ENCODE assay signal across 20 cellular contexts in the genomic region with DNA sequence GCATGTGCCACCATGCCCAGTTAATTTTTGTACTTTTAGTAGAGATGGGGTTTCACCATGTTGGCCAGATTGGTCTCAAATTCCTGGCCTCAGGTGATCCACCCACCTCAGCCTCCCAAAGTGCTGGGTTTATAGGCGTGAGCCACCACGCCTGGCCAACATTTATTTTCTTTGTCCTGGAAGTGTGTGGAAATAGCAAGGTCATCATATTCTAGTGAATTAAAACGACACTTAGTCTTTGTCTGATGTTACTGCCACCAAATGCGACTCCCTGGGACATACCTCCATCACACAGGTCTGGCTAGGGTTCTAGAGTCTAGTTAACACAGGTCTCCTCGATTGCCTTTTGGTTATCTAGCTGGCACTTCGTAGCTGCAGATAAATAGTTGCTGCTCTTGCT.
DNase-seq lines count a peak whose midpoint lies in the region; ATAC-seq and TF ChIP-seq lines count a peak whose summit lies in the region.
"Had no signal": no experiment of that assay in that cellular context is flagged by ENCODE, and none has a peak within 500 bp of the region (broad histone marks: within the 10 kb centered on the region; RNA-seq: fewer than 3 reads in every experiment).

No MANE protein-coding gene starts in this region.

- H3K9me3 ChIP-seq in DOHH2 (ENCODE audit: control insufficient read depth, insufficient read depth, low read length) (no peaks in the 10 kb centered on the region), T-helper 17 cell (ENCODE audit: control insufficient read depth, low read length, poor library complexity, severe bottlenecking) (no peaks in the 10 kb centered on the region), SK-N-SH (no peaks in the 10 kb centered on the region)
- H3K9me3 ChIP-seq: Peyer's patch, SJCRH30 had no signal

- peak overlapping the region; percentile 69 for H3K4me2 ChIP-seq in DOHH2 (ENCODE audit: low read length)
- no peak overlapping the region for H3K4me2 ChIP-seq in SK-N-SH

- DNase-seq in T-helper 17 cell (no peak), naive B cell (no peak), type B pancreatic cell (ENCODE audit: extremely low spot score, unreplicated experiment) (no peak), SK-N-SH (no peak)
- DNase-seq in activated CD4-positive, alpha-beta T cell treated with anti-CD3 and anti-CD28 coated beads for 4 hours, result no peak
- DNase-seq: CD8-positive, alpha-beta T cell; DMS153; GOT3; NCI-H1105 treated with DMSO at 0.1 percent for 48 hours; NCI-H2081; NCI-H2171; NCI-H345; NCI-H774; SJCRH30 had no signal

- no peak for TF ChIP-seq RAD21 in SK-N-SH (IDR thresholded peaks at IDR 0.05; ENCODE audit: low read length)

- H3K27ac ChIP-seq in DOHH2 (ENCODE audit: low read depth, low read length), result no peak overlapping the region
- H3K27ac ChIP-seq in SK-N-SH (ENCODE audit: low read depth in 2 of 2, low read length in 1 of 2), result no peak overlapping the region
- H3K27ac ChIP-seq: BLaER1, HL-60, SJCRH30 had no signal

- H2AFZ ChIP-seq in SK-N-SH (ENCODE audit: low read depth), result no peak overlapping the region

- CTCF ChIA-PET in SK-N-SH (lab: Yijun Ruan, JAX), result no interaction called here

- TF ChIP-seq CTCF in DOHH2 (IDR thresholded peaks at IDR 0.05; ENCODE audit: low read depth, low read length, poor library complexity, severe bottlenecking) (no peak), type B pancreatic cell (conservative IDR thresholded peaks at IDR 0.05) (no peak), SK-N-SH (IDR thresholded peaks at IDR 0.05) (no peak)

- 79% methylated on average over 6 of the region's 6 CpGs for WGBS in SK-N-SH (ENCODE audit: low lambda C conversion rate)

- H3K9me2 ChIP-seq in DOHH2 (replicated peaks; ENCODE audit: control insufficient read depth, low read length) (no peaks in the 10 kb centered on the region), SK-N-SH (no peaks in the 10 kb centered on the region)

- H3K4me3 Mint-ChIP-seq in T-helper 17 cell, result no peak overlapping the region
- peak overlapping the region in 3 of 8 donors; percentile 10 to 87 (median 77) for H3K4me3 Mint-ChIP-seq in naive B cell
- no peak overlapping the region for H3K4me3 Mint-ChIP-seq in type B pancreatic cell
- H3K4me3 Mint-ChIP-seq: CD8-positive, alpha-beta T cell had no signal

- H3K27me3 ChIP-seq in DOHH2 (ENCODE audit: control insufficient read depth, low read length), result no peaks in the 10 kb centered on the region
- H3K27me3 ChIP-seq in SK-N-SH (ENCODE audit: insufficient read depth), result no peaks in the 10 kb centered on the region
- H3K27me3 ChIP-seq: BLaER1, Peyer's patch, SJCRH30 had no signal

- ATAC-seq in T-helper 17 cell (no peak), naive B cell (ENCODE audit: low read depth in 2 of 2) (no peak), GM18907 (IDR thresholded peaks at IDR 0.05; ENCODE audit: unreplicated experiment) (no peak)
- ATAC-seq: CD8-positive, alpha-beta T cell; HCT116 had no signal

- no peaks in the 10 kb centered on the region for H3F3A ChIP-seq in DOHH2 (ENCODE audit: control insufficient read depth, insufficient read depth)
- H3F3A ChIP-seq in SK-N-SH (replicated peaks; ENCODE audit: insufficient read depth), result no peaks in the 10 kb centered on the region

- POLR2A ChIA-PET in SK-N-SH (lab: Yijun Ruan, JAX), result no interaction called here

- H3K9ac ChIP-seq in SK-N-SH, result no peak overlapping the region
- H3K9ac ChIP-seq: BLaER1 had no signal

- no peak for TF ChIP-seq EP300 in SK-N-SH (IDR thresholded peaks at IDR 0.05; ENCODE audit: borderline replicate concordance in 1 of 2, low read depth in 1 of 2, low read length in 1 of 2)

- H3K4me1 Mint-ChIP-seq in T-helper 17 cell, result peaks cover 4% of the 10 kb centered on the region
- H3K4me1 Mint-ChIP-seq in naive B cell, result peaks cover 10 to 19% (median 10%) of the 10 kb centered on the region in 3 donors
- H3K4me1 Mint-ChIP-seq in type B pancreatic cell (ENCODE audit: unreplicated experiment), result peaks cover 25% of the 10 kb centered on the region

- H3K36me3 ChIP-seq in DOHH2 (ENCODE audit: control insufficient read depth, low read length) (0 out of 2 replicates have a peak, but pooled peaks cover 3% of the 10 kb centered on the region), SK-N-SH (replicated peaks in 1 of 2; ENCODE audit: control insufficient read depth in 1 of 2, insufficient read depth in 2 of 2, low read length in 1 of 2) (no peaks in the 10 kb centered on the region)
- H3K36me3 ChIP-seq: Peyer's patch had no signal

- H3K27me3 Mint-ChIP-seq in T-helper 17 cell (peaks cover 23% of the 10 kb centered on the region), naive B cell (no peaks in the 10 kb centered on the region), type B pancreatic cell (no peaks in the 10 kb centered on the region)

- H3K36me3 Mint-ChIP-seq in T-helper 17 cell (ENCODE audit: low read depth), result peaks cover 2% of the 10 kb centered on the region
- H3K36me3 Mint-ChIP-seq in naive B cell, result no peaks in the 10 kb centered on the region
- H3K36me3 Mint-ChIP-seq in type B pancreatic cell, result peaks cover 30% of the 10 kb centered on the region
- H3K36me3 Mint-ChIP-seq: CD8-positive, alpha-beta T cell had no signal

- peaks cover 0 to 2% (median 0%) of the 10 kb centered on the region in 7 donors for H3K9me3 Mint-ChIP-seq in naive B cell
- no peaks in the 10 kb centered on the region for H3K9me3 Mint-ChIP-seq in type B pancreatic cell
- H3K9me3 Mint-ChIP-seq: CD8-positive, alpha-beta T cell had no signal

- H3K4me1 ChIP-seq in DOHH2 (ENCODE audit: control insufficient read depth, low read length) (peaks cover 22% of the 10 kb centered on the region), SK-N-SH (ENCODE audit: control insufficient read depth in 1 of 2, insufficient read depth in 2 of 2, low read depth in 1 of 2, low read length in 1 of 2) (peaks cover 0 to 6% of the 10 kb centered on the region in 2 experiments; a peak in 1 of 4 replicates)
- H3K4me1 ChIP-seq: Peyer's patch had no signal

- H3K79me2 ChIP-seq in DOHH2 (ENCODE audit: control insufficient read depth, low read length), result no peaks in the 10 kb centered on the region
- H3K79me2 ChIP-seq in SK-N-SH (ENCODE audit: insufficient read depth), result no peaks in the 10 kb centered on the region

- H3K4me3 ChIP-seq in DOHH2 (ENCODE audit: low read length), result no peak overlapping the region
- no peak overlapping the region for H3K4me3 ChIP-seq in SK-N-SH (ENCODE audit: low read depth in 2 of 2, low read length in 1 of 2)
- H3K4me3 ChIP-seq: BLaER1, Peyer's patch, SJCRH30 had no signal

- H3K27ac Mint-ChIP-seq in T-helper 17 cell (peak overlapping the region; percentile 72), naive B cell (peak overlapping the region in 5 of 6 donors; percentile 52 to 94 (median 88)), type B pancreatic cell (peak overlapping the region; percentile 58)
- H3K27ac Mint-ChIP-seq: CD8-positive, alpha-beta T cell had no signal

- H4K20me1 ChIP-seq in DOHH2 (ENCODE audit: control insufficient read depth, insufficient read depth, low read depth, low read length), result no peaks in the 10 kb centered on the region
- H4K20me1 ChIP-seq in SK-N-SH (ENCODE audit: insufficient read depth), result no peaks in the 10 kb centered on the region
- H4K20me1 ChIP-seq: BLaER1 had no signal

TF ChIP-seq in SK-N-SH, 30 proteins besides CTCF, POLR2A, EP300 and RAD21 (continues in another document):
- TF ChIP-seq FOSL2 (IDR thresholded peaks at IDR 0.05; ENCODE audit: borderline replicate concordance, low read depth), result no peak
- TF ChIP-seq REST (IDR thresholded peaks at IDR 0.05; ENCODE audit: low read depth, low read length), result no peak
- TF ChIP-seq EZH2phosphoT487 (IDR thresholded peaks at IDR 0.05; ENCODE audit: borderline replicate concordance, low read depth), result no peak
- no peak for TF ChIP-seq RFX5 (IDR thresholded peaks at IDR 0.05; ENCODE audit: low read length)
- TF ChIP-seq JUND (IDR thresholded peaks at IDR 0.05), result no peak
- TF ChIP-seq GABPA (IDR thresholded peaks at IDR 0.05; ENCODE audit: low read depth), result no peak
- TF ChIP-seq TCF12 (IDR thresholded peaks at IDR 0.05), result no peak
- no peak for TF ChIP-seq GATA2 (CRISPR knock-in tag; IDR thresholded peaks at IDR 0.05)
- no peak for TF ChIP-seq MXI1 (IDR thresholded peaks at IDR 0.05; ENCODE audit: low read depth, low read length)
- no peak for TF ChIP-seq POLR2AphosphoS5 (IDR thresholded peaks at IDR 0.05; ENCODE audit: low read depth, low read length)
- no peak for TF ChIP-seq NFIC (IDR thresholded peaks at IDR 0.05; ENCODE audit: borderline replicate concordance)
- TF ChIP-seq, protein P1, sequence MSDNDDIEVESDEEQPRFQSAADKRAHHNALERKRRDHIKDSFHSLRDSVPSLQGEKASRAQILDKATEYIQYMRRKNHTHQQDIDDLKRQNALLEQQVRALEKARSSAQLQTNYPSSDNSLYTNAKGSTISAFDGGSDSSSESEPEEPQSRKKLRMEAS (IDR thresholded peaks at IDR 0.05; ENCODE audit: low read depth), result no peak
- TF ChIP-seq TEAD4 (IDR thresholded peaks at IDR 0.05; ENCODE audit: borderline replicate concordance, insufficient read depth), result no peak
